In the genomic region with DNA sequence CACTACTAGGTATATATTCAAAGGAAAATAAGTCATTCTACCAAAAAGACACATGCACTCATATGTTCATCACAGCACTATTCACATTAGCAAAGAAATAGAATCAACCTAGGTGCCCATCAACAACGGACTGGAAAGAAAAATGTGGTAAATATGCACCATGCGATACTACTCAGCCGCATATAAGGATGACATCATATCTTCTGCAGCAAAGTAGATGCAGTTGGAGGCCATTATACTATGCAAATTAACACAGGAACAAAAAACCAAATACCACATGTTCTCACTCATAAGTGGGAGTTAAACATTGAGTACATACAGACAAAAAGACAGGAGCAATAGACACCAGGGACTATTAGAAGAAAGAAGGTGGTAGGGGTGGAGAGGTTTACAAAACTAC, we compare ENCODE assay signal across 11 cellular contexts.
"Had no signal": no experiment of that assay in that cellular context is flagged by ENCODE, and none has a peak within 500 bp of the region (broad histone marks: within the 10 kb centered on the region; RNA-seq: fewer than 3 reads in every experiment).

No MANE protein-coding gene starts in this region.

- H3K9me3 ChIP-seq: HAP-1 had no signal

- H3K27ac ChIP-seq: GM23248 had no signal

- ATAC-seq: GM23338, HCT116 had no signal

- H3K4me2 ChIP-seq: GM23338 had no signal

- DNase-seq: GM23248, GOT3, H7, H9, HCEC 1CT, HFFc6 had no signal

- H2AFZ ChIP-seq: GM23248, GM23338 had no signal

- FAIRE-seq: H1, H54 had no signal

- H3K9ac ChIP-seq: GM23248 had no signal

- H3K4me3 ChIP-seq: GM23248, GM23338, HAP-1 had no signal

- H3K36me3 ChIP-seq: HAP-1 had no signal

- H3K4me1 ChIP-seq: HAP-1 had no signal
